29 cellular contexts compared by ENCODE assay signal in genomic region chr10:36630267-36630666, GRCh38.
"Had no signal": no experiment of that assay in that cellular context is flagged by ENCODE, and none has a peak within 500 bp of the region (broad histone marks: within the 10 kb centered on the region; RNA-seq: fewer than 3 reads in every experiment).

No MANE protein-coding gene starts in this region.

- H3K4me1 ChIP-seq: Peyer's patch had no signal

- H3K9me3 ChIP-seq: Peyer's patch had no signal

- DNase-seq: activated CD4-positive, alpha-beta T cell treated with anti-CD3 and anti-CD28 coated beads, Interleukin-2, amount 10 ng/mL, durations not matched to agents 24 days and 14 days; activated CD4-positive, alpha-beta T cell treated with anti-CD3 and anti-CD28 coated beads, Interleukin-2, amount 50 U/mL, for 4 hours; activated CD8-positive, alpha-beta T cell treated with anti-CD3 and anti-CD28 coated beads for 36 hours; activated effector memory CD4-positive, alpha-beta T cell treated with anti-CD3 and anti-CD28 coated beads, Interleukin-2, amount 50 U/mL, for 16 hours; activated naive CD4-positive, alpha-beta T cell; activated naive CD4-positive, alpha-beta T cell treated with anti-CD3 and anti-CD28 coated beads, Interleukin-2, amount 50 U/mL, for 16 hours; activated naive CD8-positive, alpha-beta T cell treated with anti-CD3 and anti-CD28 coated beads for 36 hours; activated T-cell treated with anti-CD3 and anti-CD28 coated beads, Interleukin-2, amount 50 U/mL, for 1 hour; activated T-cell treated with anti-CD3 and anti-CD28 coated beads, Interleukin-2, amount 50 U/mL, for 72 hours; amniotic stem cell; aorta; brain microvascular endothelial cell; central memory CD4-positive, alpha-beta T cell; NCI-H1105; NCI-H1417 treated with DMSO at 0.1 percent for 48 hours; NCI-H187 treated with DMSO at 0.1 percent for 48 hours; NCI-H2081; NCI-H2171 treated with DMSO at 0.1 percent for 48 hours; NCI-H2227 treated with DMSO at 0.1 percent for 48 hours; NCI-H446; NCI-H510A treated with DMSO at 0.1 percent for 48 hours; NCI-H526 treated with DMSO at 0.1 percent for 48 hours; Peyer's patch; RPMI8226; SW 1271; T-helper 1 cell; T-helper 2 cell; T-helper 9 cell had no signal

- H3K36me3 ChIP-seq: brain microvascular endothelial cell, Peyer's patch had no signal

- H3K4me3 ChIP-seq: Peyer's patch had no signal

- H3K27me3 ChIP-seq: brain microvascular endothelial cell, Peyer's patch had no signal

- H3K27ac ChIP-seq: brain microvascular endothelial cell, Peyer's patch had no signal

- ATAC-seq: activated CD8-positive, alpha-beta T cell treated with anti-CD3 and anti-CD28 coated beads for 36 hours; activated T-cell treated with anti-CD3 and anti-CD28 coated beads, Interleukin-2, amount 50 U/mL, for 72 hours; activated T-helper 17 cell treated with anti-CD3 and anti-CD28 coated beads, Interleukin-2, amount 50 U/mL, for 72 hours had no signal
